ENCODE assay signal across 17 cellular contexts in genomic region chr18:68944330-68944729, GRCh38.
DNase-seq lines count a peak whose midpoint lies in the region; ATAC-seq, FAIRE-seq and TF ChIP-seq lines count a peak whose summit lies in the region.
"Had no signal": no experiment of that assay in that cellular context is flagged by ENCODE, and none has a peak within 500 bp of the region (broad histone marks: within the 10 kb centered on the region; RNA-seq: fewer than 3 reads in every experiment).

No MANE protein-coding gene starts in this region.

- H3K79me2 ChIP-seq in GM23338 (replicated peaks; ENCODE audit: insufficient read depth) (no peaks in the 10 kb centered on the region), H1 (ENCODE audit: control insufficient read depth in 1 of 2, insufficient read depth in 2 of 2, low read length in 2 of 2) (no peaks in the 10 kb centered on the region)

- no TSS peak for BruUV-seq in Caco-2 (replicated peaks; lab: Mats Ljungman, UMichigan)

- POLR2A ChIA-PET in Caco-2 (lab: Charles Lee) (no interaction called here), H1 (lab: Charles Lee; ENCODE audit: partially characterized antibody) (interaction anchor here (0.8 to 1.4 kb wide), 2 partner anchors 11 to 16 kb away, joined by 3 read pairs; no protein-coding TSS in a partner anchor)

- TF ChIP-seq CTCF in Caco-2 (IDR thresholded peaks at IDR 0.05; ENCODE audit: insufficient read depth in 1 of 2, low read depth in 1 of 2, low read length in 1 of 2, severe bottlenecking in 1 of 2, unreplicated experiment in 1 of 2) (no peak), GM23338 (conservative IDR thresholded peaks at IDR 0.05; ENCODE audit: low read depth in 2 of 2) (no peak), H1 (IDR thresholded peaks at IDR 0.05; ENCODE audit: control extremely low read depth in 1 of 3, insufficient read depth in 1 of 3, low read depth in 1 of 3, low read length in 3 of 3) (no peak), nephron (IDR thresholded peaks at IDR 0.05; ENCODE audit: unreplicated experiment in 3 of 3) (no peak), upper lobe of left lung (IDR thresholded peaks at IDR 0.05) (no peak), esophagus muscularis mucosa (IDR thresholded peaks at IDR 0.05) (no peak)

- H3K27me3 ChIP-seq in Caco-2 (replicated peaks; ENCODE audit: control insufficient read depth, insufficient read depth, low read length) (no peaks in the 10 kb centered on the region), GM23338 (ENCODE audit: insufficient read depth) (no peaks in the 10 kb centered on the region), H1 (replicated peaks in 1 of 4; ENCODE audit: control insufficient read depth in 3 of 4, extremely low read depth in 1 of 4, insufficient read depth in 3 of 4, low read length in 3 of 4) (no peaks in the 10 kb centered on the region), upper lobe of left lung (no peaks in the 10 kb centered on the region), esophagus muscularis mucosa (no peaks in the 10 kb centered on the region)

- no peaks in the 10 kb centered on the region for H3K36me3 Mint-ChIP-seq in Caco-2 (ENCODE audit: insufficient read depth, unreplicated experiment)
- no peaks in the 10 kb centered on the region for H3K36me3 Mint-ChIP-seq in GM23338 (ENCODE audit: low read depth)
- no peaks in the 10 kb centered on the region for H3K36me3 Mint-ChIP-seq in nephron (ENCODE audit: low read depth)
- H3K36me3 Mint-ChIP-seq: CD4-positive, CD25-positive, alpha-beta regulatory T cell had no signal

- H4K8ac ChIP-seq in H1 (ENCODE audit: extremely low read depth, insufficient read depth, low read length), result no peak overlapping the region

- peak overlapping the region; percentile 47 for H3K4me2 ChIP-seq in GM23338
- 0 out of 4 replicates have a peak overlapping the region, but pooled peaks have one; percentile 5 to 40 for H3K4me2 ChIP-seq in H1 (ENCODE audit: insufficient read depth in 1 of 2, low read depth in 2 of 2, low read length in 2 of 2)

- H3K4me3 Mint-ChIP-seq in Caco-2 (ENCODE audit: unreplicated experiment) (no peak overlapping the region), GM23338 (no peak overlapping the region), nephron (no peak overlapping the region)
- H3K4me3 Mint-ChIP-seq: CD4-positive, CD25-positive, alpha-beta regulatory T cell had no signal

- no peak overlapping the region; the same call in 1 of the 2 replicates for H2AFZ ChIP-seq in GM23338
- no peak overlapping the region for H2AFZ ChIP-seq in H1 (ENCODE audit: low read length)

- CTCF ChIA-PET in Caco-2 (lab: Charles Lee), result no interaction called here
- CTCF ChIA-PET in H1 (lab: Charles Lee; ENCODE audit: partially characterized antibody), result no interaction called here

- ATAC-seq in GM23338 (no peak), upper lobe of left lung (ENCODE audit: low FRiP score in 2 of 2) (no peak)

- no peak overlapping the region for H3K56ac ChIP-seq in H1 (replicated peaks; ENCODE audit: insufficient read length, low read depth, low read length)

- H3K27ac ChIP-seq in GM23338 (ENCODE audit: low read depth) (no peak overlapping the region), H1 (ENCODE audit: low read depth, low read length) (no peak overlapping the region), upper lobe of left lung (no peak overlapping the region), esophagus muscularis mucosa (replicated peaks in 1 of 4) (no peak overlapping the region)
- H3K27ac ChIP-seq: RWPE1 had no signal

- H3K14ac ChIP-seq in H1 (ENCODE audit: insufficient read length), result no peak overlapping the region

- no peak overlapping the region for H3K9ac ChIP-seq in H1 (replicated peaks in 1 of 4; ENCODE audit: extremely low read depth in 1 of 4, low read depth in 3 of 4, low read length in 3 of 4)

- H3K27me3 Mint-ChIP-seq in Caco-2 (ENCODE audit: insufficient read depth, unreplicated experiment) (no peaks in the 10 kb centered on the region), GM23338 (ENCODE audit: insufficient read depth, low read depth, poor library complexity) (no peaks in the 10 kb centered on the region), nephron (ENCODE audit: low read depth) (no peaks in the 10 kb centered on the region)
- H3K27me3 Mint-ChIP-seq: CD4-positive, CD25-positive, alpha-beta regulatory T cell had no signal

- peaks cover 20% of the 10 kb centered on the region for H3K4me1 ChIP-seq in Caco-2
- peaks cover 30% of the 10 kb centered on the region for H3K4me1 ChIP-seq in GM23338 (ENCODE audit: insufficient read depth)
- peaks cover 0 to 11% (median 0%) of the 10 kb centered on the region in 4 experiments; a peak in 1 of 7 replicates for H3K4me1 ChIP-seq in H1 (replicated peaks in 1 of 4; ENCODE audit: control insufficient read depth in 3 of 4, insufficient read depth in 4 of 4, low read length in 3 of 4)
- no peaks in the 10 kb centered on the region for H3K4me1 ChIP-seq in upper lobe of left lung
- H3K4me1 ChIP-seq in esophagus muscularis mucosa, result no peaks in the 10 kb centered on the region

- H3K23me2 ChIP-seq in H1 (ENCODE audit: low read depth, low read length), result no peaks in the 10 kb centered on the region

- 53% methylated on average over 1 of the region's 1 CpG; no CpG with 5 or more reads in 1 of the 2 experiments for WGBS in H1 (ENCODE audit: extremely low coverage in 1 of 2, insufficient coverage in 1 of 2, insufficient read length in 1 of 2, insufficient replicate concordance in 2 of 2, low coverage in 1 of 2, low lambda C conversion rate in 2 of 2, missing lambda C conversion rate in 1 of 2), 2 experiments
- 50 to 61% methylated on average over 1 of the region's 1 CpG for WGBS in upper lobe of left lung, 2 donors
- WGBS in esophagus muscularis mucosa, result 35% methylated on average over 1 of the region's 1 CpG

- no peak for TF ChIP-seq RAD21 in H1 (IDR thresholded peaks at IDR 0.05 in 1 of 2, conservative IDR thresholded peaks at IDR 0.05 in 1 of 2; ENCODE audit: low read depth in 2 of 2, low read length in 2 of 2)

- TF ChIP-seq EP300 in H1 (IDR thresholded peaks at IDR 0.05; ENCODE audit: borderline replicate concordance in 1 of 2, low read depth in 2 of 2, low read length in 2 of 2), result no peak
- TF ChIP-seq EP300 in upper lobe of left lung (IDR thresholded peaks at IDR 0.05), result no peak
- no peak for TF ChIP-seq EP300 in esophagus muscularis mucosa (IDR thresholded peaks at IDR 0.05)

- no peak overlapping the region for H2BK15ac ChIP-seq in H1 (ENCODE audit: low read length)

- FAIRE-seq in H1 (lab: Jason Lieb, UNC), result no peak

- no peak overlapping the region for H2BK5ac ChIP-seq in H1 (ENCODE audit: low read depth, low read length)

- H4K5ac ChIP-seq in H1 (ENCODE audit: insufficient read length, low read depth, low read length), result no peak overlapping the region

- H3K9me2 ChIP-seq in GM23338 (ENCODE audit: insufficient read depth), result no peaks in the 10 kb centered on the region

- H4K20me1 ChIP-seq in GM23338 (replicated peaks; ENCODE audit: insufficient read depth) (no peaks in the 10 kb centered on the region), H1 (replicated peaks in 1 of 2; ENCODE audit: control insufficient read depth in 1 of 2, insufficient read depth in 2 of 2, low read length in 2 of 2) (no peaks in the 10 kb centered on the region)

- H3K79me1 ChIP-seq in H1 (ENCODE audit: low read depth, low read length), result no peaks in the 10 kb centered on the region

- peak overlapping the region; percentile 57 for H3K27ac Mint-ChIP-seq in Caco-2 (ENCODE audit: unreplicated experiment)
- H3K27ac Mint-ChIP-seq in GM23338, result no peak overlapping the region
- H3K27ac Mint-ChIP-seq in nephron, result peak overlapping the region; percentile 44 to 75 (median 67)
- H3K27ac Mint-ChIP-seq: CD4-positive, CD25-positive, alpha-beta regulatory T cell had no signal

- no peak overlapping the region for H2BK12ac ChIP-seq in H1 (ENCODE audit: low read depth, low read length)

- H3K23ac ChIP-seq in H1 (ENCODE audit: insufficient read length), result no peak overlapping the region

- intact Hi-C loops in Caco-2 (cut with micrococcal nuclease; ENCODE audit: unreplicated experiment), result no loop called here
- intact Hi-C loops in esophagus muscularis mucosa (cut with DNase I), result no loop called here

- no peak overlapping the region for H3K18ac ChIP-seq in H1 (ENCODE audit: extremely low read depth, low read length)

- no peak overlapping the region for H2AK5ac ChIP-seq in H1 (ENCODE audit: low read depth, low read length)

- DNase-seq in Caco-2 (no peak), GM23338 (ENCODE audit: low spot score) (no peak), H1 (ENCODE audit: low read depth in 1 of 2, low spot score in 2 of 2) (no peak), upper lobe of left lung (no peak), esophagus muscularis mucosa (ENCODE audit: extremely low spot score) (no peak)
- no peak for DNase-seq in activated CD4-positive, alpha-beta T cell treated with anti-CD3 and anti-CD28 coated beads for 4 hours
- DNase-seq: CD4-positive, CD25-positive, alpha-beta regulatory T cell; DMS153; GF-D8; Kasumi-1; NCI-H1694; NCI-H2081; NCI-H446; NK-92 treated with Interleukin-12 subunit alpha and Interleukin-12 subunit beta, amount 100 ng/mL, for 24 hours; T-helper 1 cell had no signal

- TF ChIP-seq POLR2A in H1 (IDR thresholded peaks at IDR 0.05; ENCODE audit: control extremely low read depth in 1 of 2, low read depth in 2 of 2, low read length in 2 of 2) (no peak), upper lobe of left lung (IDR thresholded peaks at IDR 0.05) (no peak), esophagus muscularis mucosa (IDR thresholded peaks at IDR 0.05; ENCODE audit: low read depth) (no peak)

- no peak overlapping the region for H4K91ac ChIP-seq in H1 (replicated peaks; ENCODE audit: insufficient read length, low read length)

- H3K36me3 ChIP-seq in Caco-2 (ENCODE audit: control insufficient read depth, insufficient read depth, low read length) (no peaks in the 10 kb centered on the region), GM23338 (ENCODE audit: insufficient read depth) (no peaks in the 10 kb centered on the region), H1 (ENCODE audit: control insufficient read depth in 2 of 4, insufficient read depth in 4 of 4, low read length in 3 of 4) (no peaks in the 10 kb centered on the region), upper lobe of left lung (no peaks in the 10 kb centered on the region), esophagus muscularis mucosa (no peaks in the 10 kb centered on the region)

- no peak overlapping the region for H2BK120ac ChIP-seq in H1 (replicated peaks; ENCODE audit: low read depth, low read length)

- H3K9me3 Mint-ChIP-seq in Caco-2 (ENCODE audit: unreplicated experiment) (no peaks in the 10 kb centered on the region), GM23338 (no peaks in the 10 kb centered on the region), nephron (no peaks in the 10 kb centered on the region)

- H3K4me1 Mint-ChIP-seq in Caco-2 (ENCODE audit: low read depth, unreplicated experiment), result peaks cover 6% of the 10 kb centered on the region
- peaks cover 33% of the 10 kb centered on the region for H3K4me1 Mint-ChIP-seq in GM23338
- peaks cover 23% of the 10 kb centered on the region for H3K4me1 Mint-ChIP-seq in nephron
- H3K4me1 Mint-ChIP-seq: CD4-positive, CD25-positive, alpha-beta regulatory T cell had no signal

- no peaks in the 10 kb centered on the region for H3F3A ChIP-seq in GM23338 (replicated peaks; ENCODE audit: low read depth)

- H3K4me3 ChIP-seq in Caco-2 (ENCODE audit: low read depth, low read length) (no peak overlapping the region), GM23338 (peak overlapping the region; percentile 26; the same call in 1 of the 2 replicates), H1 (ENCODE audit: extremely low read depth in 1 of 4, insufficient read depth in 2 of 4, low read depth in 3 of 4, low read length in 4 of 4) (no peak overlapping the region; a peak in 1 of 8 replicates), upper lobe of left lung (no peak overlapping the region), esophagus muscularis mucosa (no peak overlapping the region)

- H3K9me3 ChIP-seq in Caco-2 (no peaks in the 10 kb centered on the region), H1 (ENCODE audit: insufficient read depth in 2 of 2, low read depth in 1 of 2, low read length in 1 of 2) (no peaks in the 10 kb centered on the region), upper lobe of left lung (no peaks in the 10 kb centered on the region), esophagus muscularis mucosa (no peaks in the 10 kb centered on the region)

- H3K4ac ChIP-seq in H1 (replicated peaks; ENCODE audit: insufficient read length, low read depth, low read length), result no peak overlapping the region

- no peak overlapping the region for H2BK20ac ChIP-seq in H1 (ENCODE audit: low read length)
